30 cellular contexts compared by ENCODE assay signal in the genomic region with DNA sequence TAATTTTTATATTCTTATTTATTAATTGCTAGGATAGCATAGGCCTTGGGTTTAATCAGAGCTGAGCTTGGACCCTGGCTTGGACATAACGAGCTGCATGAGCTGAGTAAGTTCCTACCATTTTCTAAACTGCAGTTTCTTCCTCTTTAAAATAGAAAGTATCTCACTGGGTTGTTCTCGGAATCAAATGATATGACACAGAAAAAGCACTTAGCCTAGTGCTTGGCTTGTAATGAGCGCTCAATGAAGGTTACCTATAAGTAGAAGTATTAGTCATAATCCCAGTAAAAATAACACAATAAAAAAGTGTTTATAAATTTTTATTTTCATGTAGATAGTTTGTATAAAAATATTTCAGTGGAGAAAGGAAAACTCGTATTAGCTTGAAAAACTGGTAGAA.
"Had no signal": no experiment of that assay in that cellular context is flagged by ENCODE, and none has a peak within 500 bp of the region (broad histone marks: within the 10 kb centered on the region; RNA-seq: fewer than 3 reads in every experiment).

No MANE protein-coding gene starts in this region.

- DNase-seq: activated B cell treated with CpG ODN at 0.5 μM for 24 hours; activated CD4-positive, alpha-beta T cell treated with anti-CD3 and anti-CD28 coated beads for 48 hours; activated CD4-positive, alpha-beta T cell treated with anti-CD3 and anti-CD28 coated beads, Interleukin-2, amount 50 U/mL, for 1 hour; activated CD4-positive, alpha-beta T cell treated with anti-CD3 and anti-CD28 coated beads, Interleukin-2, amount 50 U/mL, for 48 hours; activated CD8-positive, alpha-beta memory T cell treated with anti-CD3 and anti-CD28 coated beads for 24 hours; activated CD8-positive, alpha-beta T cell treated with anti-CD3 and anti-CD28 coated beads for 36 hours; activated effector memory CD4-positive, alpha-beta T cell treated with Interleukin-2 at 50 U/mL for 16 hours; activated gamma-delta T cell treated with Interleukin-2 at 50 U/mL for 16 hours; activated naive CD4-positive, alpha-beta T cell treated with Interleukin-2 at 50 U/mL for 16 hours; activated naive CD8-positive, alpha-beta T cell treated with anti-CD3 and anti-CD28 coated beads for 36 hours; activated naive CD8-positive, alpha-beta T cell treated with anti-CD3 and anti-CD28 coated beads, Interleukin-2, amount 50 U/mL, for 24 hours; activated T-cell treated with anti-CD3 and anti-CD28 coated beads, Interleukin-2, amount 50 U/mL, for 4 hours; adrenal gland; amygdala; aorta; body of pancreas; effector CD4-positive, alpha-beta T cell; effector memory CD8-positive, alpha-beta T cell; erythroblast; foreskin keratinocyte; gastrocnemius medialis; glutamatergic neuron; T-helper 1 cell; T-helper 17 cell; T1000; WERI-Rb-1 had no signal

- H3K27me3 ChIP-seq: adrenal gland, body of pancreas, esophagus muscularis mucosa, foreskin keratinocyte, gastrocnemius medialis had no signal

- H3K27ac ChIP-seq: esophagus muscularis mucosa, foreskin keratinocyte, gastrocnemius medialis, WERI-Rb-1 had no signal

- H3K9me3 ChIP-seq: adrenal gland, body of pancreas, esophagus muscularis mucosa, gastrocnemius medialis had no signal

- H3K36me3 ChIP-seq: gastrocnemius medialis, WERI-Rb-1 had no signal

- H3K4me1 ChIP-seq: foreskin keratinocyte had no signal

- H3K4me3 ChIP-seq: adrenal gland, body of pancreas, coronary artery, esophagus muscularis mucosa, gastrocnemius medialis had no signal

- ATAC-seq: activated CD4-positive, CD25-positive, alpha-beta regulatory T cell treated with anti-CD3 and anti-CD28 coated beads, Interleukin-2, amount 50 U/mL, for 24 hours; activated CD8-positive, alpha-beta T cell treated with anti-CD3 and anti-CD28 coated beads for 36 hours; activated naive CD8-positive, alpha-beta T cell treated with anti-CD3 and anti-CD28 coated beads, Interleukin-2, amount 50 U/mL, for 24 hours; activated T-cell treated with anti-CD3 and anti-CD28 coated beads, Interleukin-2, amount 50 U/mL, for 4 hours; activated T-helper 17 cell treated with anti-CD3 and anti-CD28 coated beads, Interleukin-2, amount 50 U/mL, for 72 hours; body of pancreas; effector memory CD8-positive, alpha-beta T cell; foreskin keratinocyte; gastrocnemius medialis; T-helper 17 cell had no signal
